In genomic region chr11:100683107-100683506, GRCh38 we compare ENCODE assay signal across 1 cellular context.
TF ChIP-seq lines count a peak whose summit lies in the region.

No MANE protein-coding gene starts in this region.

TF ChIP-seq in WTC11, 78 proteins besides CTCF, POLR2A, EP300 and RAD21 (continued from another document):
- TF ChIP-seq ARID4B (CRISPR knock-in tag; IDR thresholded peaks at IDR 0.05; ENCODE audit: borderline replicate concordance) (no peak), ZMAT4 (CRISPR knock-in tag; IDR thresholded peaks at IDR 0.05) (no peak), PRRX2 (CRISPR knock-in tag; IDR thresholded peaks at IDR 0.05) (no peak), PRDM15 (CRISPR knock-in tag; IDR thresholded peaks at IDR 0.05) (no peak), ZBTB21 (CRISPR knock-in tag; IDR thresholded peaks at IDR 0.05; ENCODE audit: borderline replicate concordance) (no peak), ZNF671 (CRISPR knock-in tag; IDR thresholded peaks at IDR 0.05) (no peak), ZNF425 (CRISPR knock-in tag; conservative IDR thresholded peaks at IDR 0.05) (no peak)
